In the genomic region with DNA sequence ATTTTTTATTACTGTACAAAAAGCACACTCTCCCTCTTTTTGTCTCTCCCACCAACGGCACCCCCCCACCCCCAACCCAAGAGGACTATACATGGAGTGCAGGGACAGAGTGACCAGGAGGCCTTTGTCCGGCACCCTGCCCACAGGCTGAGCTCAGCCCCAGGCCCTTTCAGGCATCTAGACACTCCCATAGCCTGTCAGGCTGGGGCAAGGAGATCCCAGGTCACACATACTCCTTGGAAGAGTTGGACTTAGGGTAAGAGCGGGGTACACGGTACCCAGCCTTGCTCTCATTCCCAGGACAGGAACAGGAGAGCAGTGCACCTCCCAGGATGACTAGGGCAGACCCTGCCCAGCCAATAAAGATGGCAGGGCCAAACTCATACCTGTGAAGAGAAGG, we compare ENCODE assay signal across 11 cellular contexts. TPM values are rescaled to one million over a fixed set of nuclear protein-coding genes. Genes with fewer than 3 reads are reported as not detected.
DNase-seq lines count a peak whose midpoint lies in the region; ATAC-seq and TF ChIP-seq lines count a peak whose summit lies in the region.
"Had no signal": no experiment of that assay in that cellular context is flagged by ENCODE, and none has a peak within 500 bp of the region (broad histone marks: within the 10 kb centered on the region; RNA-seq: fewer than 3 reads in every experiment).

No MANE protein-coding gene starts in this region.

- H3K27ac ChIP-seq in lower lobe of right lung = peak overlapping the region; percentile 88

- H3K4me1 Mint-ChIP-seq in natural killer cell = peaks cover 17% of the 10 kb centered on the region in 2 donors
- H3K4me1 Mint-ChIP-seq in natural killer cell treated with Interleukin-12 subunit alpha and Interleukin-12 subunit beta and Interleukin-15 and Interleukin-18, amount 100 ng/mL, for 72 hours (ENCODE audit: low read depth in 2 of 2) = peaks cover 17 to 24% of the 10 kb centered on the region in 2 donors
- peaks cover 36% of the 10 kb centered on the region for H3K4me1 Mint-ChIP-seq in MCF 10A (ENCODE audit: insufficient read depth, unreplicated experiment)

- H3K27me3 ChIP-seq in lower lobe of right lung (ENCODE audit: low read depth) = peaks cover 21% of the 10 kb centered on the region

- peaks cover 52% of the 10 kb centered on the region for H3K4me1 ChIP-seq in lower lobe of right lung

- no peak for ATAC-seq in natural killer cell
- no peak for ATAC-seq in natural killer cell treated with Interleukin-12 subunit alpha and Interleukin-12 subunit beta and Interleukin-15 and Interleukin-18, amount 100 ng/mL, for 72 hours
- ATAC-seq in lower lobe of right lung = no peak

- H3K4me3 ChIP-seq in lower lobe of right lung = peak overlapping the region; percentile 67

- TF ChIP-seq CTCF in natural killer cell (IDR thresholded peaks at IDR 0.05) (no peak), MCF 10A (IDR thresholded peaks at IDR 0.05; ENCODE audit: unreplicated experiment) (no peak), lower lobe of right lung (IDR thresholded peaks at IDR 0.05) (no peak)

- DNase-seq in natural killer cell = no peak
- DNase-seq in natural killer cell treated with Interleukin-12 subunit alpha and Interleukin-12 subunit beta and Interleukin-15 and Interleukin-18, amount 100 ng/mL, for 72 hours (ENCODE audit: low spot score) = no peak
- no peak for DNase-seq in MCF 10A (ENCODE audit: unreplicated experiment)
- no peak for DNase-seq in lower lobe of right lung
- DNase-seq in iPS-NIHi11 (ENCODE audit: low spot score) = no peak
- DNase-seq in AG20443 (ENCODE audit: low spot score) = no peak
- DNase-seq in OCI-M2 (lab: John Stamatoyannopoulos, UW; ENCODE audit: unreplicated experiment) = no peak
- no peak for DNase-seq in anterior cingulate cortex (lab: John Stamatoyannopoulos, UW)
- DNase-seq: AML-193; heart right ventricle; stimulated activated CD4-positive, alpha-beta T cell treated with anti-CD3 and anti-CD28 coated beads, Interleukin-4, amount 100 ng/mL, for 4 hours had no signal

- CTCF ChIA-PET in MCF 10A (lab: Yijun Ruan, JAX) = interaction anchor here (0.9 to 1.8 kb wide), 3 partner anchors 21 to 40 kb away, joined by 4 to 7 read pairs (median 4); a partner anchor contains a TSS

- peaks cover 41% of the 10 kb centered on the region for H3K36me3 ChIP-seq in lower lobe of right lung

- H3K4me3 Mint-ChIP-seq in natural killer cell = peak overlapping the region; percentile 47
- H3K4me3 Mint-ChIP-seq in natural killer cell treated with Interleukin-12 subunit alpha and Interleukin-12 subunit beta and Interleukin-15 and Interleukin-18, amount 100 ng/mL, for 72 hours = no peak overlapping the region
- peak overlapping the region; percentile 73 for H3K4me3 Mint-ChIP-seq in MCF 10A (ENCODE audit: unreplicated experiment)

- H3K27me3 Mint-ChIP-seq in natural killer cell (ENCODE audit: low read depth in 2 of 2) (peaks cover 14 to 16% of the 10 kb centered on the region in 2 donors), MCF 10A (ENCODE audit: insufficient read depth, unreplicated experiment) (no peaks in the 10 kb centered on the region)
- H3K27me3 Mint-ChIP-seq in natural killer cell treated with Interleukin-12 subunit alpha and Interleukin-12 subunit beta and Interleukin-15 and Interleukin-18, amount 100 ng/mL, for 72 hours = peaks cover 14 to 18% of the 10 kb centered on the region in 2 donors

- no peaks in the 10 kb centered on the region for H3K9me3 ChIP-seq in lower lobe of right lung
- H3K9me3 ChIP-seq: heart right ventricle had no signal

- H3K9me3 Mint-ChIP-seq in natural killer cell = no peaks in the 10 kb centered on the region
- no peaks in the 10 kb centered on the region for H3K9me3 Mint-ChIP-seq in natural killer cell treated with Interleukin-12 subunit alpha and Interleukin-12 subunit beta and Interleukin-15 and Interleukin-18, amount 100 ng/mL, for 72 hours
- no peaks in the 10 kb centered on the region for H3K9me3 Mint-ChIP-seq in MCF 10A (ENCODE audit: unreplicated experiment)

- no peak overlapping the region for H3K27ac Mint-ChIP-seq in natural killer cell
- H3K27ac Mint-ChIP-seq in natural killer cell treated with Interleukin-12 subunit alpha and Interleukin-12 subunit beta and Interleukin-15 and Interleukin-18, amount 100 ng/mL, for 72 hours = no peak overlapping the region
- peak overlapping the region; percentile 79 for H3K27ac Mint-ChIP-seq in MCF 10A (ENCODE audit: low read depth, unreplicated experiment)

- POLR2A ChIA-PET in MCF 10A (lab: Yijun Ruan, JAX) = interaction anchor here (0.9 to 7.7 kb wide), 10 partner anchors 9 to 225 kb away, joined by 3 to 92 read pairs (median 8); a partner anchor contains a TSS

- no TSS peak for BruUV-seq in MCF 10A (replicated peaks; lab: Mats Ljungman, UMichigan)

- intact Hi-C loops in natural killer cell (cut with micrococcal nuclease) = no loop called here
- intact Hi-C loops in MCF 10A (cut with micrococcal nuclease) = no loop called here
- intact Hi-C loops in lower lobe of right lung (cut with DNase I) = no loop called here

- H3K36me3 Mint-ChIP-seq in natural killer cell = peaks cover 12% of the 10 kb centered on the region
- peaks cover 6% of the 10 kb centered on the region for H3K36me3 Mint-ChIP-seq in natural killer cell treated with Interleukin-12 subunit alpha and Interleukin-12 subunit beta and Interleukin-15 and Interleukin-18, amount 100 ng/mL, for 72 hours
- peaks cover 41% of the 10 kb centered on the region for H3K36me3 Mint-ChIP-seq in MCF 10A (ENCODE audit: insufficient read depth, unreplicated experiment)

RNA-seq across cellular contexts. Expression of a gene that starts 2.1 kb away (rescaled TPM):
- total RNA-seq in natural killer cell (1 to 10 TPM in 2 of 3 donors, under 1 TPM in 1; 0.99 to 1.8 (median 1.7) TPM), MCF 10A (2022) (20.8 and 23.9 TPM in 2 replicates), lower lobe of right lung (98.7 TPM)
- total RNA-seq in natural killer cell treated with Interleukin-12 subunit alpha and Interleukin-12 subunit beta and Interleukin-15 and Interleukin-18, amount 100 ng/mL, for 72 hours = 1 to 10 TPM in 1 of 2 donors, under 1 TPM in 1; 0.73 to 1.1 TPM

RNA-seq across cellular contexts. Expression of a gene that starts 8.1 kb away (rescaled TPM):
- total RNA-seq in natural killer cell (10 to 100 TPM; 30.1 to 38.5 (median 30.3) TPM), MCF 10A (2022) (81.0 and 91.3 TPM in 2 replicates), lower lobe of right lung (33.2 TPM)
- 10 to 100 TPM; 43.5 to 70.5 TPM for total RNA-seq in natural killer cell treated with Interleukin-12 subunit alpha and Interleukin-12 subunit beta and Interleukin-15 and Interleukin-18, amount 100 ng/mL, for 72 hours

RNA-seq across cellular contexts. Expression of a gene that starts 8.6 kb away (rescaled TPM):
- 100 to 1,000 TPM; 127 to 139 (median 131) TPM for total RNA-seq in natural killer cell
- 100 to 1,000 TPM; 145 to 165 TPM for total RNA-seq in natural killer cell treated with Interleukin-12 subunit alpha and Interleukin-12 subunit beta and Interleukin-15 and Interleukin-18, amount 100 ng/mL, for 72 hours
- 145 and 148 TPM in 2 replicates for total RNA-seq in MCF 10A (2022)
- 140 TPM for total RNA-seq in lower lobe of right lung

RNA-seq across cellular contexts. Expression of a gene that starts 17.9 kb away (rescaled TPM):
- total RNA-seq in natural killer cell (100 to 1,000 TPM; 256 to 277 (median 276) TPM), MCF 10A (2022) (226 and 294 TPM in 2 replicates), lower lobe of right lung (587 TPM)
- 100 to 1,000 TPM; 197 to 277 TPM for total RNA-seq in natural killer cell treated with Interleukin-12 subunit alpha and Interleukin-12 subunit beta and Interleukin-15 and Interleukin-18, amount 100 ng/mL, for 72 hours

RNA-seq across cellular contexts. Expression of a gene that starts 20.9 kb away (rescaled TPM):
- total RNA-seq in natural killer cell = 10 to 100 TPM; 19.3 to 32.3 (median 20.8) TPM
- 10 to 100 TPM; 40.1 to 55.2 TPM for total RNA-seq in natural killer cell treated with Interleukin-12 subunit alpha and Interleukin-12 subunit beta and Interleukin-15 and Interleukin-18, amount 100 ng/mL, for 72 hours
- 41.8 and 47.1 TPM in 2 replicates for total RNA-seq in MCF 10A (2022)
- 33.9 TPM for total RNA-seq in lower lobe of right lung
